Comparison of ENCODE assay signal across 9 cellular contexts in the genomic region with DNA sequence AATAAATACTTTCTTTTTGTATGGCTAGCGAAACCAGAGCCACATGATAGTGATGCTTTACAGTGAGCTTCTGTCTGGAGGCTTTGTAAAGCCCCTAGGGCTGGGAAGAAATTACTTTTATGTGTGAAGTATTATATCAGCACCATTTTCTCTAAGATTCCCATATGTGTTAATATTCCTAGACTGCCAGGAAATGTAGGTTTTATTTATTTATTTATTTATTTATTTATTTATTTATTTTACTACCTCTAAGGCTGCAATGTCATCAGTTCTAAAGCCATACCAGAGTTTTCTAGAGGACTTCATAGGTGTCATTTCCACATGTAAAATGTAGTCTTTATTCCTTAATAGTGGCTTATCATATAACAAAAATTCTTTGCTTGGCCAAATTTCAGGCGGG. TPM values are rescaled to one million over a fixed set of nuclear protein-coding genes. Genes with fewer than 3 reads are reported as not detected.
"Had no signal": no experiment of that assay in that cellular context is flagged by ENCODE, and none has a peak within 500 bp of the region (broad histone marks: within the 10 kb centered on the region; RNA-seq: fewer than 3 reads in every experiment).

No MANE protein-coding gene starts in this region.

- H3K4me2 ChIP-seq: GM23338 had no signal

- H2AFZ ChIP-seq: GM23338 had no signal

- H3K4me3 ChIP-seq: GM23338 had no signal

- DNase-seq: H9, HCEC 1CT, HFFc6, KBM-7 had no signal

RNA-seq across cellular contexts. Expression of gene CHI3L1, which starts 4.4 kb away (rescaled TPM):
- total RNA-seq: H1, H9, HFFc6 had no signal
- polyA plus RNA-seq: GM23338, IgD-negative memory B cell had no signal

RNA-seq across cellular contexts. Expression of gene MYBPH, which starts 15.3 kb away (rescaled TPM):
- total RNA-seq: GM23338, H1, H9, HepG2, HFFc6, HT1080 had no signal
- polyA plus RNA-seq: GM23338, H1, HepG2, IgD-negative memory B cell had no signal

RNA-seq across cellular contexts. Expression of gene CHIT1, which starts 38.5 kb away (rescaled TPM):
- total RNA-seq: H1, H9, HepG2, HFFc6, HT1080 had no signal
- polyA plus RNA-seq: H1, HepG2 had no signal
